Comparison of ENCODE assay signal across 12 cellular contexts in the genomic region with DNA sequence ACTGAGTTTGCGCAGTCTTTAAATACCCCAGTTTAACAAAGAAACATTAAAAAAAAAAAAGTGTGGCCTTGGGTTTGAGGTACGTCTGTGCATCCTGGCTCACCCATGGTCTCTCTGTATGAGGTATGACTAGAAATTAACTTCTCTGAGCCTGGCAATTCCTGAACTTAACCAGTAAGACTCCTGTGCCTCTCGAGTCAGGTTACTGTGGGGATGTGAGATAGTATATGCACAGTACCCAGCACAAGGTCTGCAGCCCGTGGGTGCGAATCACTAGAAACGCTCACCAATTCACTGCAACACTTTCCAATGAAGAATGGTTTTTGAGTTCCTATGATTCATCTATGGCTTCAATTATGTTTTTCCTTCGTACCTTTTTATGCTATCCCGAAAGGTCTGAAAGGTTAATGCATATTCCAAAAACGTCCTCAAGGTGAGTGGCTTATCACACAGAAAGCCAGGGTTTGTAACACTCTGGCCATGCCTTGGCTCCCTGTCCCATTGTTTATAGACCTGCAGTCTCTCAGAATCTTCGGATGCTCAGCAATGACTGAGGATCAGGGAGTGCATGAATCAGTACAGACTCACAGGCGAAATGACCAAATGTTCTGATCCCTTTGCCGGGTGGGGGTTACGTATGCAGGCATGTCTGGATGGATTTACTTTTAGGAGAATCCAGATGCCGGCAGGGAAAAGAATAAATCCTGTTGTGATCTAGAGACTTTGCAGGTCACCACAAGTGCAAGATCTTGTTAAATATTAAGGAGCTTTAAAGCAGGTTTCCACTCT.
DNase-seq lines count a peak whose midpoint lies in the region; ATAC-seq and TF ChIP-seq lines count a peak whose summit lies in the region.
"Had no signal": no experiment of that assay in that cellular context is flagged by ENCODE, and none has a peak within 500 bp of the region (broad histone marks: within the 10 kb centered on the region; RNA-seq: fewer than 3 reads in every experiment).

No MANE protein-coding gene starts in this region.

- CTCF ChIA-PET in CD8-positive, alpha-beta memory T cell (lab: Charles Lee) = interaction anchor here (0.9 to 1.2 kb wide), 2 partner anchors 148 to 150 kb away, joined by 3 read pairs; a partner anchor contains a TSS

- H3K36me3 Mint-ChIP-seq in CD8-positive, alpha-beta memory T cell = peaks cover 0 to 15% (median 4%) of the 10 kb centered on the region in 3 donors
- no peaks in the 10 kb centered on the region for H3K36me3 Mint-ChIP-seq in natural killer cell

- no peak overlapping the region for H2AFZ ChIP-seq in Loucy (ENCODE audit: low read length)

- no peaks in the 10 kb centered on the region for H3K9me3 Mint-ChIP-seq in CD8-positive, alpha-beta memory T cell
- no peaks in the 10 kb centered on the region for H3K9me3 Mint-ChIP-seq in natural killer cell

- H3K36me3 ChIP-seq in CD8-positive, alpha-beta memory T cell (ENCODE audit: insufficient read depth, low read length) = no peaks in the 10 kb centered on the region
- no peaks in the 10 kb centered on the region; the same call in 1 of the 2 replicates for H3K36me3 ChIP-seq in Loucy (ENCODE audit: insufficient read depth, low read length)

- H4K20me1 ChIP-seq in Loucy (ENCODE audit: insufficient read depth, low read length, poor library complexity, severe bottlenecking) = peaks cover 20% of the 10 kb centered on the region

- no peak overlapping the region for H3K27ac ChIP-seq in CD8-positive, alpha-beta memory T cell (ENCODE audit: low read depth, low read length)
- H3K27ac ChIP-seq: coronary artery had no signal

- peak overlapping the region; percentile 60 for H3K4me2 ChIP-seq in Loucy (ENCODE audit: low read depth, low read length, poor library complexity, severe bottlenecking)

- no peak overlapping the region for H3K9ac ChIP-seq in Loucy (ENCODE audit: low read depth, low read length, poor library complexity, severe bottlenecking)

- intact Hi-C loops in natural killer cell (cut with micrococcal nuclease) = loop anchor here (1.0 to 10.0 kb wide), 3 partner anchors 146 to 786 kb away; no protein-coding TSS in a partner anchor

- peaks cover 9% of the 10 kb centered on the region; the same call in 1 of the 2 replicates for H3K79me2 ChIP-seq in Loucy (ENCODE audit: insufficient read depth, low read length)

- H3K27me3 ChIP-seq in CD8-positive, alpha-beta memory T cell (ENCODE audit: insufficient read depth, low read length, poor library complexity, severe bottlenecking) = no peaks in the 10 kb centered on the region
- no peaks in the 10 kb centered on the region for H3K27me3 ChIP-seq in Loucy (ENCODE audit: insufficient read depth, low read length, poor library complexity, severe bottlenecking)

- peaks cover 31% of the 10 kb centered on the region for H3K4me1 ChIP-seq in CD8-positive, alpha-beta memory T cell (ENCODE audit: insufficient read depth, low read length)
- peaks cover 46% of the 10 kb centered on the region for H3K4me1 ChIP-seq in Loucy (ENCODE audit: insufficient read depth, low read length, poor library complexity, severe bottlenecking)

- POLR2A ChIA-PET in CD8-positive, alpha-beta memory T cell (lab: Charles Lee) = no interaction called here

- peaks cover 0 to 4% of the 10 kb centered on the region in 2 donors for H3K27me3 Mint-ChIP-seq in CD8-positive, alpha-beta memory T cell
- H3K27me3 Mint-ChIP-seq in natural killer cell (ENCODE audit: low read depth in 2 of 2) = no peaks in the 10 kb centered on the region

- H3K9me2 ChIP-seq in Loucy (replicated peaks; ENCODE audit: low read depth, low read length) = no peaks in the 10 kb centered on the region

- H3K4me1 Mint-ChIP-seq in CD8-positive, alpha-beta memory T cell = peaks cover 45 to 52% (median 47%) of the 10 kb centered on the region in 3 donors
- H3K4me1 Mint-ChIP-seq in natural killer cell = peaks cover 48 to 51% of the 10 kb centered on the region in 2 donors

- no peak for ATAC-seq in natural killer cell
- ATAC-seq in GM18502 (IDR thresholded peaks at IDR 0.05; ENCODE audit: poor library complexity, unreplicated experiment) = no peak

- H3K27ac Mint-ChIP-seq in CD8-positive, alpha-beta memory T cell = peak overlapping the region in 7 of 8 donors; percentile 34 to 92 (median 65)
- peak overlapping the region; percentile 86 to 91 for H3K27ac Mint-ChIP-seq in natural killer cell

- no peak for TF ChIP-seq CTCF in Loucy (conservative IDR thresholded peaks at IDR 0.05; ENCODE audit: low read length)
- no peak for TF ChIP-seq CTCF in epithelial cell of esophagus (IDR thresholded peaks at IDR 0.05; ENCODE audit: insufficient read depth, low read depth, low read length, missing control alignments)
- no peak for TF ChIP-seq CTCF in natural killer cell (IDR thresholded peaks at IDR 0.05)

- no peaks in the 10 kb centered on the region for H3F3A ChIP-seq in Loucy (ENCODE audit: low read depth)

- DNase-seq in CD8-positive, alpha-beta memory T cell = no peak
- DNase-seq in epithelial cell of esophagus (ENCODE audit: low read depth) (peak; percentile 26), natural killer cell (no peak), dermis blood vessel endothelial cell (no peak)
- no peak for DNase-seq in activated CD8-positive, alpha-beta memory T cell treated with anti-CD3 and anti-CD28 coated beads, Interleukin-2, amount 50 U/mL, for 4 hours
- DNase-seq: activated gamma-delta T cell, GOT3, NCI-H1105, NCI-H524 treated with DMSO at 0.1 percent for 48 hours had no signal

- H3K4me3 Mint-ChIP-seq in CD8-positive, alpha-beta memory T cell = no peak overlapping the region
- peak overlapping the region; percentile 79 for H3K4me3 Mint-ChIP-seq in natural killer cell

- H3K4me3 ChIP-seq in CD8-positive, alpha-beta memory T cell (ENCODE audit: low read length) = no peak overlapping the region
- H3K4me3 ChIP-seq in Loucy (ENCODE audit: low read length, poor library complexity, severe bottlenecking) (no peak overlapping the region), epithelial cell of esophagus (ENCODE audit: low read length) (no peak overlapping the region)
- H3K4me3 ChIP-seq: coronary artery had no signal

- H3K9me3 ChIP-seq in CD8-positive, alpha-beta memory T cell (ENCODE audit: low read length) = no peaks in the 10 kb centered on the region
- no peaks in the 10 kb centered on the region for H3K9me3 ChIP-seq in Loucy (ENCODE audit: insufficient read depth, low read depth, low read length)
